8 cellular contexts compared by ENCODE assay signal in the genomic region with DNA sequence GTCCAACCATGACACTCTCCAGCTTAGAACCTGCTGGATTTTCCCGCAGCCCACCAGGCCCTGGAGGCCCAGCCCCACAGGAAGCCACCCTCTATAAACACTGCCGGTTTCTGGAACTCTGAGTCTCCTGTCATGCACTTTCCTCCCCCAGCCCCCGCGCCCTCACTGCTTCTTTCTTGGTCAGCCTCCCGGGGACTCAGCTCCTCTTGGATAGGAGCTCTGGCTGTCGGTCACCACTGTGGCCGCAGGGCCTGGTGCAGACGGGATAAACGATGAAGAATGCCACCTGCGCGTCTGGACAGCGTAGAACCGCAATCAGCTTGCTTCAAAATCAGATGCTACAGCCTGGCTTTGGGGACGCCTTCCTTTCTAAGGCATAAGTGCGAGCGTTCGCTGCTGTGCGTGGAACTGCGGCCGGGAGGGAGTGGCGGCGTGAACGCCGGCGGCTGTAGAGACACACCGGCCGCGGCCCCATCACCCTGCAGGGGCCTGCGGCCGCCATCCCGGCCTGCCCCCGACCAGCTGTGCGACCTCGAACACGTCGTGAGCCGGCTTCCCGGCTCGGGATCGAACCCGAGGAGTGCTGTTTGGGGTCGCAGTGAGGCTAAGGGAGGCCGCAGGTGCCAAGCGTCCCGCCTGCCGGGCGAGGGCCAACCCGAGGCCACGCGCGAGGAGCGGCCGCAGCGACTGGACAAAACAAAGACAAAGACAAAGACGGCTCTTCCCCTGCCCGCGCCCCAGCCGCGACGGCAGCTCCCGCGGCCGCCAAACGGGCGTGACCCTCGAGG. TPM values are rescaled to one million over a fixed set of nuclear protein-coding genes. Genes with fewer than 3 reads are reported as not detected.
DNase-seq lines count a peak whose midpoint lies in the region; ATAC-seq, FAIRE-seq and TF ChIP-seq lines count a peak whose summit lies in the region.

No MANE protein-coding gene starts in this region.

- peaks cover 11% of the 10 kb centered on the region for H3F3A ChIP-seq in DOHH2 (ENCODE audit: control insufficient read depth, insufficient read depth)

- peak overlapping the region; percentile 93 for H3K4me3 Mint-ChIP-seq in activated naive CD8-positive, alpha-beta T cell

- H4K20me1 ChIP-seq in DOHH2 (ENCODE audit: control insufficient read depth, insufficient read depth, low read depth, low read length): peaks cover 22% of the 10 kb centered on the region; the same call in 1 of the 2 replicates

- H3K9me3 Mint-ChIP-seq in activated naive CD8-positive, alpha-beta T cell (ENCODE audit: low read depth): no peaks in the 10 kb centered on the region

- ATAC-seq in heart left ventricle (peak in 1 of 4 donors; percentile 2), HG03196 (IDR thresholded peaks at IDR 0.05; ENCODE audit: unreplicated experiment) (no peak), HG02763 (IDR thresholded peaks at IDR 0.05; ENCODE audit: unreplicated experiment) (no peak)

- no peak for FAIRE-seq in GM12892 (lab: Jason Lieb, UNC)

- TF ChIP-seq POLR2A in heart left ventricle (IDR thresholded peaks at IDR 0.05): no peak
- TF ChIP-seq POLR2A in GM12892 (IDR thresholded peaks at IDR 0.05; ENCODE audit: low read depth, low read length): no peak

- peaks cover 64% of the 10 kb centered on the region for H3K4me1 Mint-ChIP-seq in activated naive CD8-positive, alpha-beta T cell (ENCODE audit: low read depth)

- H3K36me3 ChIP-seq in DOHH2 (ENCODE audit: control insufficient read depth, low read length) (no peaks in the 10 kb centered on the region), heart left ventricle (no peaks in the 10 kb centered on the region)

- H3K4me3 ChIP-seq in DOHH2 (ENCODE audit: low read length) (peak overlapping the region; percentile 91), HL-60 (replicated peaks; ENCODE audit: insufficient read depth, low read length) (peak overlapping the region; percentile 88), heart left ventricle (peak overlapping the region; percentile 66 to 98 (median 86))

- no peaks in the 10 kb centered on the region for H3K9me2 ChIP-seq in DOHH2 (replicated peaks; ENCODE audit: control insufficient read depth, low read length)

- H3K27me3 ChIP-seq in DOHH2 (ENCODE audit: control insufficient read depth, low read length): peaks cover 24% of the 10 kb centered on the region
- H3K27me3 ChIP-seq in HL-60 (ENCODE audit: insufficient read depth, poor library complexity, severe bottlenecking): no peaks in the 10 kb centered on the region
- no peaks in the 10 kb centered on the region for H3K27me3 ChIP-seq in heart left ventricle

- H3K27me3 Mint-ChIP-seq in activated naive CD8-positive, alpha-beta T cell: no peaks in the 10 kb centered on the region

- H3K36me3 Mint-ChIP-seq in activated naive CD8-positive, alpha-beta T cell: peaks cover 3% of the 10 kb centered on the region

- H3K27ac Mint-ChIP-seq in activated naive CD8-positive, alpha-beta T cell: peak overlapping the region; percentile 89

- no peak for TF ChIP-seq CTCF in DOHH2 (IDR thresholded peaks at IDR 0.05; ENCODE audit: low read depth, low read length, poor library complexity, severe bottlenecking)
- no peak for TF ChIP-seq CTCF in HL-60 (IDR thresholded peaks at IDR 0.05; ENCODE audit: insufficient read depth, low read length)
- TF ChIP-seq CTCF in heart left ventricle (IDR thresholded peaks at IDR 0.05): peak in 1 of 12 donors; percentile 0

- peaks cover 54% of the 10 kb centered on the region for H3K79me2 ChIP-seq in DOHH2 (ENCODE audit: control insufficient read depth, low read length)

- intact Hi-C loops in heart left ventricle (cut with DNase I): loop anchor here in 8 of 10 donors (2.0 to 10.0 kb wide), 7 partner anchors 26 to 262 kb away; partner anchors contain the start of genes UBE2G2 (in 6 of the 8) and SUMO3 (in 5 of the 8)

- DNase-seq in HL-60 (ENCODE audit: low read depth in 1 of 2, low spot score in 1 of 2) (peak in 1 of 2 experiments; percentile 35), heart left ventricle (peak in 4 of 5 donors; percentile 48 to 75 (median 63)), pons (ENCODE audit: low spot score) (peak; percentile 22), GM12892 (ENCODE audit: insufficient read length) (no peak)

- WGBS in heart left ventricle, 4 donors: 0 to 1% (median 0%) methylated on average over 42 to 66 of the region's 66 CpGs

- H3K27ac ChIP-seq in DOHH2 (ENCODE audit: low read depth, low read length): no peak overlapping the region
- H3K27ac ChIP-seq in HL-60 (replicated peaks): peak overlapping the region; percentile 55
- peak overlapping the region; percentile 80 to 99 (median 95) for H3K27ac ChIP-seq in heart left ventricle

- H3K4me1 ChIP-seq in DOHH2 (ENCODE audit: control insufficient read depth, low read length): peaks cover 42% of the 10 kb centered on the region
- H3K4me1 ChIP-seq in heart left ventricle: peaks cover 6 to 81% (median 61%) of the 10 kb centered on the region in 12 donors

- H3K9me3 ChIP-seq in DOHH2 (ENCODE audit: control insufficient read depth, insufficient read depth, low read length): no peaks in the 10 kb centered on the region
- no peaks in the 10 kb centered on the region for H3K9me3 ChIP-seq in heart left ventricle

- peak overlapping the region; percentile 98 for H3K4me2 ChIP-seq in DOHH2 (ENCODE audit: low read length)

RNA-seq across cellular contexts. Expression of gene PTTG1IP, which starts 0.7 kb away (rescaled TPM):
- total RNA-seq in heart left ventricle: 100 to 1,000 TPM; 134 to 319 (median 172) TPM
- 100 to 1,000 TPM; 126 to 253 TPM for polyA plus RNA-seq in heart left ventricle
- 28.2 TPM for polyA plus RNA-seq in GM12892 (2012; ENCODE audit: missing spikeins)

RNA-seq across cellular contexts. Expression of gene ITGB2, which starts 47.9 kb away (rescaled TPM):
- 100 to 1,000 TPM in 2 of 9 donors, 10 to 100 TPM in 5, 1 to 10 TPM in 2; 7.4 to 253 (median 27.7) TPM for total RNA-seq in heart left ventricle
- polyA plus RNA-seq in heart left ventricle: 10 to 100 TPM in 1 of 2 donors, 1 to 10 TPM in 1; 6.1 to 12.3 TPM
- polyA plus RNA-seq in GM12892 (2012; ENCODE audit: missing spikeins): 41.8 TPM

RNA-seq across cellular contexts. Expression of gene SUMO3, which starts 54.9 kb away (rescaled TPM):
- 10 to 100 TPM; 68.2 to 83.0 (median 78.1) TPM for total RNA-seq in heart left ventricle
- 100 to 1,000 TPM in 1 of 2 donors, 10 to 100 TPM in 1; 22.0 to 108 TPM for polyA plus RNA-seq in heart left ventricle
- polyA plus RNA-seq in GM12892 (2012; ENCODE audit: missing spikeins): 84.0 TPM
